Comparison of ENCODE assay signal across 21 cellular contexts in the genomic region with DNA sequence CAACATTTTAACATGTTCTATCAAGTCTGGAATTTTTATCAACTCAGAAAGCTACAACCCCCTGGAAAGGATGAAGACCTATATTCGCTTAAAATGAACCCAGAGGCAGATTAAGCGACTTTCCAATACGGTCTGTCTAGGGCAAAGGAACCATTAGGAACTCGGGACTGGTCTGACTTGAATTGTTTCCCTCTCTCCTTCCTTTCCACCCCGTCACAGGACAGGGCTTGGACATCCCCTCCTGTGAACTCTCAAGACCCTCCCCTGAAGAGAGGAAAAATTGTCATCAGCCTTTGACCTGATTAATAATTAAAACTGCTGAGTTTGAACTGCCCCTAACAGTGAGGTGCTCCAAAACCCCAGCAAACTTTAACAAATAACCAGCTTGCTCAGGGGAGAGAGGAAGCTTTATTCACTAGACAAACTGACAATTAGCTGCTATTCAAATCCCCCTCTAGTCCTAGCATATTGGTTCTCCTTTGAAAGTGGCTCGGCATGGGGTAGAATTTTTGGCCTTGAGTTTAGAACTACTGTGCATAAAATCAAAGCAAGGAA. TPM values are rescaled to one million over a fixed set of nuclear protein-coding genes. Genes with fewer than 3 reads are reported as not detected.
DNase-seq lines count a peak whose midpoint lies in the region; ATAC-seq, FAIRE-seq and TF ChIP-seq lines count a peak whose summit lies in the region.
"Had no signal": no experiment of that assay in that cellular context is flagged by ENCODE, and none has a peak within 500 bp of the region (broad histone marks: within the 10 kb centered on the region; RNA-seq: fewer than 3 reads in every experiment).

No MANE protein-coding gene starts in this region.

- peak overlapping the region in 2 of 5 experiments; percentile 4 to 35 for H3K4me3 Mint-ChIP-seq in brain
- H3K4me3 Mint-ChIP-seq in type B pancreatic cell = peak overlapping the region; percentile 52
- H3K4me3 Mint-ChIP-seq: activated CD8-positive, alpha-beta T cell treated with anti-CD3 and anti-CD28 coated beads, Interleukin-2, amount 10 ng/mL, durations not matched to agents 7 days and 5 days; activated naive CD8-positive, alpha-beta T cell; naive thymus-derived CD4-positive, alpha-beta T cell; T-helper 17 cell had no signal

- no peaks in the 10 kb centered on the region for H3K9me1 ChIP-seq in keratinocyte (ENCODE audit: control insufficient read depth, extremely low read depth, insufficient read depth, low read length)

- in situ Hi-C loops in gastrocnemius medialis (cut with MboI; ENCODE audit: low sequenced_read_pairs in 4 of 4) = no loop called here

- peak in 1 of 5 donors; percentile 0 for DNase-seq in heart left ventricle
- no peak for DNase-seq in left ventricle myocardium superior
- DNase-seq in keratinocyte (ENCODE audit: low read depth, low spot score) = no peak
- DNase-seq in type B pancreatic cell (ENCODE audit: extremely low spot score, unreplicated experiment) = peak; percentile 18
- no peak for DNase-seq in HT-29 (ENCODE audit: low spot score)
- no peak for DNase-seq in NCI-H524 treated with DMSO at 0.1 percent for 48 hours (lab: John Stamatoyannopoulos, UW)
- DNase-seq in gastrocnemius medialis = no peak
- DNase-seq: activated CD8-positive, alpha-beta T cell treated with anti-CD3 and anti-CD28 coated beads, Interleukin-2, amount 10 ng/mL, durations not matched to agents 7 days and 5 days; C1 segment of cervical spinal cord; erythroblast; naive thymus-derived CD4-positive, alpha-beta T cell; NCI-H146; NCI-H2171 treated with DMSO at 0.1 percent for 48 hours; stimulated activated CD4-positive, alpha-beta T cell treated with anti-CD3 and anti-CD28 coated beads, Interleukin-4, amount 100 ng/mL, for 24 hours; T-helper 17 cell; WERI-Rb-1 had no signal

- FAIRE-seq in keratinocyte (lab: Jason Lieb, UNC) = no peak
- FAIRE-seq: A204.1, HepG2 had no signal

- H3K27ac ChIP-seq in heart left ventricle = peak overlapping the region in 7 of 12 donors; percentile 22 to 72 (median 54)
- H3K27ac ChIP-seq in keratinocyte (ENCODE audit: control insufficient read depth, insufficient read depth, low read length) = peak overlapping the region; percentile 36
- H3K27ac ChIP-seq in gastrocnemius medialis = peak overlapping the region in 1 of 4 donors; percentile 37
- H3K27ac ChIP-seq: WERI-Rb-1 had no signal

- dilution Hi-C loops in keratinocyte (cut with MboI; ENCODE audit: extremely low pct_ligation_motif_present, low sequenced_read_pairs) = loop anchor here (25.0 kb wide), 1 partner anchor 328 kb away; no protein-coding TSS in a partner anchor

- H3K79me2 ChIP-seq in keratinocyte (ENCODE audit: control insufficient read depth, insufficient read depth, low read length) = no peaks in the 10 kb centered on the region

- H3K4me1 ChIP-seq in heart left ventricle (peaks cover 0 to 11% (median 0%) of the 10 kb centered on the region in 12 donors), keratinocyte (ENCODE audit: control insufficient read depth, extremely low read depth, insufficient read depth, low read length) (peaks cover 33% of the 10 kb centered on the region), gastrocnemius medialis (peaks cover 0 to 5% of the 10 kb centered on the region in 2 donors)

- no peaks in the 10 kb centered on the region for H3K36me3 ChIP-seq in heart left ventricle
- H3K36me3 ChIP-seq in keratinocyte (ENCODE audit: control insufficient read depth in 2 of 2, extremely low read depth in 1 of 2, insufficient read depth in 2 of 2, low read length in 2 of 2) = no peaks in the 10 kb centered on the region
- H3K36me3 ChIP-seq in gastrocnemius medialis = no peaks in the 10 kb centered on the region
- H3K36me3 ChIP-seq: WERI-Rb-1 had no signal

- no peak for ATAC-seq in heart left ventricle
- ATAC-seq in left ventricle myocardium superior = no peak
- no peak for ATAC-seq in gastrocnemius medialis
- ATAC-seq: activated CD8-positive, alpha-beta T cell treated with anti-CD3 and anti-CD28 coated beads, Interleukin-2, amount 10 ng/mL, durations not matched to agents 7 days and 5 days; naive thymus-derived CD4-positive, alpha-beta T cell; T-helper 17 cell had no signal

- H3K4me3 ChIP-seq in heart left ventricle = no peak overlapping the region
- H3K4me3 ChIP-seq in keratinocyte (ENCODE audit: control insufficient read depth in 2 of 3, extremely low read depth in 1 of 3, insufficient read depth in 2 of 3, low read depth in 1 of 3, low read length in 3 of 3) = peak overlapping the region in 1 of 3 experiments; percentile 24
- no peak overlapping the region for H3K4me3 ChIP-seq in gastrocnemius medialis
- H3K4me3 ChIP-seq: skin epidermis had no signal

- H3K4me2 ChIP-seq in keratinocyte (ENCODE audit: control insufficient read depth, extremely low read depth, insufficient read depth, low read depth, low read length) = peak overlapping the region; percentile 68

- H3K9me3 Mint-ChIP-seq in brain (peaks cover 0 to 2% (median 0%) of the 10 kb centered on the region in 5 experiments), type B pancreatic cell (no peaks in the 10 kb centered on the region)

- H3K27me3 ChIP-seq in heart left ventricle = peaks cover 0 to 39% (median 4%) of the 10 kb centered on the region in 9 donors
- H3K27me3 ChIP-seq in keratinocyte (ENCODE audit: control insufficient read depth, extremely low read depth, insufficient read depth, low read length) = peaks cover 15% of the 10 kb centered on the region
- peaks cover 12 to 30% (median 28%) of the 10 kb centered on the region in 3 donors for H3K27me3 ChIP-seq in gastrocnemius medialis

- TF ChIP-seq POLR2A in heart left ventricle (IDR thresholded peaks at IDR 0.05) (no peak), gastrocnemius medialis (IDR thresholded peaks at IDR 0.05) (no peak)

- H3K9me3 ChIP-seq in heart left ventricle = no peaks in the 10 kb centered on the region
- H3K9me3 ChIP-seq in keratinocyte (ENCODE audit: control insufficient read depth, low read depth, low read length) = no peaks in the 10 kb centered on the region
- H3K9me3 ChIP-seq in gastrocnemius medialis = no peaks in the 10 kb centered on the region

- TF ChIP-seq CTCF in heart left ventricle (IDR thresholded peaks at IDR 0.05) = no peak
- no peak for TF ChIP-seq CTCF in brain (conservative IDR thresholded peaks at IDR 0.05)
- TF ChIP-seq CTCF in keratinocyte (optimal IDR thresholded peaks at IDR 0.05 in 1 of 3, IDR thresholded peaks at IDR 0.05 in 1 of 3, conservative IDR thresholded peaks at IDR 0.05 in 1 of 3; ENCODE audit: extremely low read depth in 1 of 3, insufficient read depth in 2 of 3, low read length in 3 of 3) = no peak
- TF ChIP-seq CTCF in type B pancreatic cell (conservative IDR thresholded peaks at IDR 0.05) = no peak
- no peak for TF ChIP-seq CTCF in gastrocnemius medialis (IDR thresholded peaks at IDR 0.05 in 4 of 5, conservative IDR thresholded peaks at IDR 0.05 in 1 of 5)

- H3K27me3 Mint-ChIP-seq in brain (peaks cover 23% of the 10 kb centered on the region), type B pancreatic cell (peaks cover 35% of the 10 kb centered on the region)

- H3K36me3 Mint-ChIP-seq in brain = no peaks in the 10 kb centered on the region
- no peaks in the 10 kb centered on the region for H3K36me3 Mint-ChIP-seq in type B pancreatic cell
- H3K36me3 Mint-ChIP-seq: activated naive CD8-positive, alpha-beta T cell; naive thymus-derived CD4-positive, alpha-beta T cell had no signal

- peaks cover 69% of the 10 kb centered on the region for H3K4me1 Mint-ChIP-seq in brain
- peaks cover 38% of the 10 kb centered on the region for H3K4me1 Mint-ChIP-seq in type B pancreatic cell (ENCODE audit: unreplicated experiment)
- H3K4me1 Mint-ChIP-seq: naive thymus-derived CD4-positive, alpha-beta T cell had no signal

- H3K9ac ChIP-seq in keratinocyte (ENCODE audit: control insufficient read depth, extremely low read depth, insufficient read depth, low read length) = peak overlapping the region; percentile 13

- WGBS in heart left ventricle, 4 donors = 65 to 73% (median 70%) methylated on average over 6 of the region's 6 CpGs

- intact Hi-C loops in heart left ventricle (cut with DNase I) = no loop called here
- intact Hi-C loops in left ventricle myocardium superior (cut with micrococcal nuclease) = no loop called here
- intact Hi-C loops in gastrocnemius medialis (cut with DNase I; ENCODE audit: low total_unique reads) = no loop called here

- H4K20me1 ChIP-seq in keratinocyte (ENCODE audit: control insufficient read depth, extremely low read depth, insufficient read depth, low read length) = no peaks in the 10 kb centered on the region

- H2AFZ ChIP-seq in keratinocyte (ENCODE audit: control insufficient read depth, low read length) = no peak overlapping the region

- H3K27ac Mint-ChIP-seq in brain = peak overlapping the region in 4 of 5 experiments; percentile 22 to 89 (median 77)
- no peak overlapping the region for H3K27ac Mint-ChIP-seq in type B pancreatic cell
- H3K27ac Mint-ChIP-seq: activated CD8-positive, alpha-beta T cell treated with anti-CD3 and anti-CD28 coated beads, Interleukin-2, amount 10 ng/mL, durations not matched to agents 7 days and 5 days; activated naive CD8-positive, alpha-beta T cell; naive thymus-derived CD4-positive, alpha-beta T cell; T-helper 17 cell had no signal

RNA-seq across cellular contexts. Expression of gene SLF2, which starts 22.5 kb away (rescaled TPM):
- total RNA-seq in heart left ventricle (10 to 100 TPM in 8 of 9 donors, 1 to 10 TPM in 1; 9.2 to 26.9 (median 17.9) TPM), left ventricle myocardium superior (18.9 TPM), type B pancreatic cell (ENCODE audit: low replicate concordance) (22.0 and 46.1 TPM in 2 replicates), gastrocnemius medialis (10 to 100 TPM in 3 of 4 donors, 1 to 10 TPM in 1; 9.2 to 23.0 (median 20.1) TPM)
- polyA plus RNA-seq in heart left ventricle (10 to 100 TPM in 1 of 2 donors, 1 to 10 TPM in 1; 7.5 to 11.0 TPM), brain (ENCODE audit: insufficient read depth, low read depth, low replicate concordance) (6.9 TPM), keratinocyte (4.6 to 7.1 TPM (median 4.9 TPM) in 3 replicates)
- polyA plus RNA-seq in keratinocyte (2011; ENCODE audit: low read depth) = 7.2 TPM
- 2.4 and 4.5 TPM in 2 replicates for polyA plus RNA-seq in keratinocyte (2011; cell fraction: cytosol; rRNA removed)
- polyA plus RNA-seq in keratinocyte (2011; cell fraction: nucleus; rRNA removed) = 9.3 and 11.9 TPM in 2 replicates
- 4.7 and 7.4 TPM in 2 replicates for polyA plus RNA-seq in keratinocyte (2012; ENCODE audit: low replicate concordance)
- 1.5 to 10.9 TPM (median 4.2 TPM) in 3 replicates for polyA minus RNA-seq in keratinocyte
- 7.3 TPM for polyA minus RNA-seq in keratinocyte (2011; cell fraction: cytosol; rRNA and poly(A)+ RNA removed)
- polyA minus RNA-seq in keratinocyte (2011; cell fraction: nucleus; rRNA and poly(A)+ RNA removed) = 8.0 and 15.1 TPM in 2 replicates
- total RNA-seq in HT-29 (2014; rRNA removed; shearing (Covaris generic)) = 15.7 and 19.4 TPM in 2 replicates
